ENCODE assay signal across 1 cellular context in the genomic region with DNA sequence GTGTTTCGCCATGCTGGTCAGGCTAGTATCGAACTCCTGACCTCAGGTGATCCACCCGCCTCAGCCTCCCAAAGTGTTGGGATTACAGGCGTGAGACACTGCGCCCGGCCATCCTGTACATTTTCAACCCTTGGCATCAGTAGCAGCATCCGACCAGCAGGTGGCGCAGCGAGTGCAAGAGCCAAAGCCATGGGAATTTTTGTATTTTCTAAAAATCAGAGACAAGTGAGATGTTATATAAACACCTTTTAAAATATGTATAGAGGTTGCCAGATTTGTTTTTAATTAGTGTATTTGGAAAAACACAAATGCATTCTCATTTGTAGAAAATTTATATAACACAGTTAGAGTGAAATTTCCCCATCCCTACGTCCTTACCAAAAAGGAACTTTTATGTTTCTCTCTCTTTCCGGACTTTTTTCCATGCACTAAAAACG.
A peak's percentile ranks its signal among the peaks of the same experiment; 100 is the strongest.
TF ChIP-seq lines count a peak whose summit lies in the region.

No MANE protein-coding gene starts in this region.

TF ChIP-seq in HEK293, 187 proteins besides CTCF, POLR2A, EP300 and RAD21 (continued from another document):
- TF ChIP-seq, protein P1, sequence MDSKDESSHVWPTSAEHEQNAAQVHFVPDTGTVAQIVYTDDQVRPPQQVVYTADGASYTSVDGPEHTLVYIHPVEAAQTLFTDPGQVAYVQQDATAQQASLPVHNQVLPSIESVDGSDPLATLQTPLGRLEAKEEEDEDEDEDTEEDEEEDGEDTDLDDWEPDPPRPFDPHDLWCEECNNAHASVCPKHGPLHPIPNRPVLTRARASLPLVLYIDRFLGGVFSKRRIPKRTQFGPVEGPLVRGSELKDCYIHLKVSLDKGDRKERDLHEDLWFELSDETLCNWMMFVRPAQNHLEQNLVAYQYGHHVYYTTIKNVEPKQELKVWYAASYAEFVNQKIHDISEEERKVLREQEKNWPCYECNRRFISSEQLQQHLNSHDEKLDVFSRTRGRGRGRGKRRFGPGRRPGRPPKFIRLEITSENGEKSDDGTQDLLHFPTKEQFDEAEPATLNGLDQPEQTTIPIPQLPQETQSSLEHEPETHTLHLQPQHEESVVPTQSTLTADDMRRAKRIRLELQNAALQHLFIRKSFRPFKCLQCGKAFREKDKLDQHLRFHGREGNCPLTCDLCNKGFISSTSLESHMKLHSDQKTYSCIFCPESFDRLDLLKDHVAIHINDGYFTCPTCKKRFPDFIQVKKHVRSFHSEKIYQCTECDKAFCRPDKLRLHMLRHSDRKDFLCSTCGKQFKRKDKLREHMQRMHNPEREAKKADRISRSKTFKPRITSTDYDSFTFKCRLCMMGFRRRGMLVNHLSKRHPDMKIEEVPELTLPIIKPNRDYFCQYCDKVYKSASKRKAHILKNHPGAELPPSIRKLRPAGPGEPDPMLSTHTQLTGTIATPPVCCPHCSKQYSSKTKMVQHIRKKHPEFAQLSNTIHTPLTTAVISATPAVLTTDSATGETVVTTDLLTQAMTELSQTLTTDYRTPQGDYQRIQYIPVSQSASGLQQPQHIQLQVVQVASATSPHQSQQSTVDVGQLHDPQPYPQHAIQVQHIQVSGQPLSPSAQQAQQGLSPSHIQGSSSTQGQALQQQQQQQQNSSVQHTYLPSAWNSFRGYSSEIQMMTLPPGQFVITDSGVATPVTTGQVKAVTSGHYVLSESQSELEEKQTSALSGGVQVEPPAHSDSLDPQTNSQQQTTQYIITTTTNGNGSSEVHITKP (tag by site-specific recombination; IDR thresholded peaks at IDR 0.05) = 0 out of 2 replicates have a peak, but pooled peaks have one; percentile 26
- peak; percentile 72 for TF ChIP-seq ZBTB8A (tag by site-specific recombination; IDR thresholded peaks at IDR 0.05)
- TF ChIP-seq ZNF2 (tag by site-specific recombination; IDR thresholded peaks at IDR 0.05) = peak; percentile 71; the same call in 1 of the 2 replicates
- TF ChIP-seq TRIM28 (IDR thresholded peaks at IDR 0.05; ENCODE audit: borderline replicate concordance, low read length) = 0 out of 2 replicates have a peak, but pooled peaks have one; percentile 54
- TF ChIP-seq, protein P2, sequence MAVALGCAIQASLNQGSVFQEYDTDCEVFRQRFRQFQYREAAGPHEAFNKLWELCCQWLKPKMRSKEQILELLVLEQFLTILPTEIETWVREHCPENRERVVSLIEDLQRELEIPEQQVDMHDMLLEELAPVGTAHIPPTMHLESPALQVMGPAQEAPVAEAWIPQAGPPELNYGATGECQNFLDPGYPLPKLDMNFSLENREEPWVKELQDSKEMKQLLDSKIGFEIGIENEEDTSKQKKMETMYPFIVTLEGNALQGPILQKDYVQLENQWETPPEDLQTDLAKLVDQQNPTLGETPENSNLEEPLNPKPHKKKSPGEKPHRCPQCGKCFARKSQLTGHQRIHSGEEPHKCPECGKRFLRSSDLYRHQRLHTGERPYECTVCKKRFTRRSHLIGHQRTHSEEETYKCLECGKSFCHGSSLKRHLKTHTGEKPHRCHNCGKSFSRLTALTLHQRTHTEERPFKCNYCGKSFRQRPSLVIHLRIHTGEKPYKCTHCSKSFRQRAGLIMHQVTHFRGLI (tag by site-specific recombination; IDR thresholded peaks at IDR 0.05) = no peak
